ENCODE assay signal across 21 cellular contexts in the genomic region with DNA sequence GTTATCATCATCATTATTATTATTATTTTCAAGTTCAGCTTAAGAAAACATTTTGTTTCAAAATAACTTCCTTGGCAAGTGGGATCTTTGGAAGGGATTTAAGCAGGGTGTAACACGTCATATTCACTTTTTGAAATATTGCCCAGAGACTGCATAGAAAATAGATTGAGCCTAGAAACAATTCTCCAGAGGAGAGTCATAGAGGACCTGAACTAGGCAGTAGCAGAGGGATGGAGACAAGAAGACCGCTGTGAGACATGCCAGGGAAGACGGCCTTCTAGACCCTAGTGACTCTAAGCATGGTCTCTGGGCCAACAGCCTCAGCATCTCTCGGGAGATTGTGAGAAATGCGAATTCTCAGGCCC.
"Had no signal": no experiment of that assay in that cellular context is flagged by ENCODE, and none has a peak within 500 bp of the region (broad histone marks: within the 10 kb centered on the region; RNA-seq: fewer than 3 reads in every experiment).

No MANE protein-coding gene starts in this region.

- H3K27me3 ChIP-seq: neural progenitor cell, transverse colon, uterus had no signal

- H3K4me1 ChIP-seq: gastroesophageal sphincter, left ventricle myocardium inferior, psoas muscle, uterus had no signal

- H3K27ac ChIP-seq: cardiac muscle cell, gastroesophageal sphincter, heart right ventricle, left ventricle myocardium inferior, neural progenitor cell, psoas muscle, transverse colon, uterus, WERI-Rb-1 had no signal

- H3K36me3 ChIP-seq: cardiac muscle cell, gastroesophageal sphincter, heart right ventricle, left ventricle myocardium inferior, neural progenitor cell, transverse colon, uterus, WERI-Rb-1 had no signal

- H3K4me3 ChIP-seq: cardiac muscle cell, gastroesophageal sphincter, heart right ventricle, left ventricle myocardium inferior, neural progenitor cell, psoas muscle, transverse colon, uterus had no signal

- H3K9me3 ChIP-seq: gastroesophageal sphincter, left ventricle myocardium inferior, psoas muscle, transverse colon, uterus had no signal

- DNase-seq: activated CD4-positive, alpha-beta T cell treated with anti-CD3 and anti-CD28 coated beads for 1 hour; activated CD8-positive, alpha-beta memory T cell treated with anti-CD3 and anti-CD28 coated beads for 24 hours; activated CD8-positive, alpha-beta memory T cell treated with anti-CD3 and anti-CD28 coated beads, Interleukin-2, amount 50 U/mL, for 48 hours; activated effector memory CD4-positive, alpha-beta T cell treated with Interleukin-2 at 50 U/mL for 16 hours; activated naive CD4-positive, alpha-beta T cell treated with anti-CD3 and anti-CD28 coated beads, Interleukin-2, amount 50 U/mL, for 16 hours; activated T-cell treated with anti-CD3 and anti-CD28 coated beads, Interleukin-2, amount 50 U/mL, for 48 hours; heart right ventricle; left ventricle myocardium inferior; mammary epithelial cell; psoas muscle; stimulated activated CD4-positive, alpha-beta T cell treated with anti-CD3 and anti-CD28 coated beads, Interleukin-4, amount 100 ng/mL, for 24 hours; stimulated activated naive CD4-positive, alpha-beta T cell; substantia nigra; T-helper 2 cell; transverse colon; uterus; WERI-Rb-1 had no signal

- ATAC-seq: gastroesophageal sphincter, heart right ventricle, psoas muscle, sciatic nerve had no signal
